In the genomic region with DNA sequence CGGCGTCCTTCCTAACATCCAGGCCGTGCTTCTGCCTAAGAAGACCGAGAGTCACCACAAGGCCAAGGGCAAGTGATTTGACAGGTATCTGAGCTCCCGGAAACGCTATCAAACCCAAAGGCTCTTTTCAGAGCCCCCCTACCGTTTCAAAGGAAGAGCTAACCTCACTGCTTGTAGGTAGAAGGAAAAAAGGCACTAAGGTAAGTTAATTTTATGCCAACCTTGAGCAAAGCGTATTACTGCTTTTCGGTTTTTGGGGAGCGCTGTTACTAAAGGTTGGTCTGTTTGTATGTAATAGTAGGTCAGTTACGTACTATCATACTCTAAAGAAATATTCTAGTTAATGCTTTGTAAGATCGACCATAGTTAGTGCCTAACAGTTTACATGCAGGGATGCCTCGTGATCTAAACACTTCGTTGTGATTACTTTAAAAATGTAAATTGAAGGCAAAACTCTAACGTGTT, we compare ENCODE assay signal across 8 cellular contexts. TPM values are rescaled to one million over a fixed set of nuclear protein-coding genes. Genes with fewer than 3 reads are reported as not detected.
DNase-seq lines count a peak whose midpoint lies in the region; ATAC-seq and TF ChIP-seq lines count a peak whose summit lies in the region.

No MANE protein-coding gene starts in this region.

- H3K9ac ChIP-seq in OCI-LY1 (ENCODE audit: low read length), result peak overlapping the region; percentile 100

- peaks cover 5% of the 10 kb centered on the region for H3K27me3 Mint-ChIP-seq in activated CD4-positive, alpha-beta T cell treated with anti-CD3 and anti-CD28 coated beads, Interleukin-2, amount 10 ng/mL, durations not matched to agents 24 days and 14 days

- peak overlapping the region; percentile 96 for H3K4me3 Mint-ChIP-seq in activated CD4-positive, alpha-beta T cell treated with anti-CD3 and anti-CD28 coated beads, Interleukin-2, amount 10 ng/mL, durations not matched to agents 24 days and 14 days

- no peak for DNase-seq in activated CD4-positive, alpha-beta T cell treated with anti-CD3 and anti-CD28 coated beads, Interleukin-2, amount 10 ng/mL, durations not matched to agents 24 days and 14 days
- DNase-seq in activated CD4-positive, alpha-beta T cell treated with anti-CD3 and anti-CD28 coated beads for 4 hours, result no peak
- DNase-seq in coronary artery (ENCODE audit: low spot score), result no peak
- DNase-seq in mucosa of descending colon, result no peak
- DNase-seq in occipital lobe (lab: John Stamatoyannopoulos, UW), result no peak
- DNase-seq in middle frontal gyrus (ENCODE audit: extremely low spot score, low spot score), result no peak
- no peak for DNase-seq in COR-L47 (lab: John Stamatoyannopoulos, UW)

- no peaks in the 10 kb centered on the region for H3K9me2 ChIP-seq in OCI-LY1 (ENCODE audit: low read depth, low read length)

- intact Hi-C loops in activated CD4-positive, alpha-beta T cell treated with anti-CD3 and anti-CD28 coated beads, Interleukin-2, amount 10 ng/mL, durations not matched to agents 24 days and 14 days (cut with micrococcal nuclease), result loop anchor here (1.0 to 10.0 kb wide), 9 partner anchors 33 to 1768 kb away; a partner anchor contains a TSS
- intact Hi-C loops in mucosa of descending colon (cut with DNase I, micrococcal nuclease), result loop anchor here (2.0 to 5.0 kb wide), 2 partner anchors 32 to 33 kb away; a partner anchor contains a TSS

- no peak overlapping the region for H2AFZ ChIP-seq in OCI-LY1 (ENCODE audit: low read length)

- ATAC-seq in mucosa of descending colon, result peak; percentile 5

- no peaks in the 10 kb centered on the region; the same call in 1 of the 2 replicates for H3K79me2 ChIP-seq in OCI-LY1 (ENCODE audit: insufficient read depth, low read length)

- no peaks in the 10 kb centered on the region for H3K27me3 ChIP-seq in OCI-LY1 (ENCODE audit: insufficient read depth, low read length)

- peaks cover 51% of the 10 kb centered on the region for H3K4me1 Mint-ChIP-seq in activated CD4-positive, alpha-beta T cell treated with anti-CD3 and anti-CD28 coated beads, Interleukin-2, amount 10 ng/mL, durations not matched to agents 24 days and 14 days

- H3K4me3 ChIP-seq in OCI-LY1 (ENCODE audit: low read depth, low read length, poor library complexity, severe bottlenecking) (peak overlapping the region; percentile 81), coronary artery (peak overlapping the region; percentile 85), mucosa of descending colon (peak overlapping the region; percentile 79)

- TF ChIP-seq CTCF in OCI-LY1 (IDR thresholded peaks at IDR 0.05; ENCODE audit: low read length) (0 out of 2 replicates have a peak, but pooled peaks have one; percentile 7), coronary artery (IDR thresholded peaks at IDR 0.05) (no peak), mucosa of descending colon (IDR thresholded peaks at IDR 0.05) (no peak)

- no peaks in the 10 kb centered on the region for H3K9me3 ChIP-seq in OCI-LY1 (ENCODE audit: low read length)
- H3K9me3 ChIP-seq in mucosa of descending colon, result no peaks in the 10 kb centered on the region

- H3K9me3 Mint-ChIP-seq in activated CD4-positive, alpha-beta T cell treated with anti-CD3 and anti-CD28 coated beads, Interleukin-2, amount 10 ng/mL, durations not matched to agents 24 days and 14 days, result no peaks in the 10 kb centered on the region

- H3K4me1 ChIP-seq in OCI-LY1 (ENCODE audit: insufficient read depth, low read length, severe bottlenecking) (peaks cover 41% of the 10 kb centered on the region), mucosa of descending colon (ENCODE audit: low read depth) (peaks cover 19% of the 10 kb centered on the region)

- peak overlapping the region; percentile 82 for H3K4me2 ChIP-seq in OCI-LY1 (ENCODE audit: low read length)

- no peaks in the 10 kb centered on the region for H3F3A ChIP-seq in OCI-LY1 (ENCODE audit: insufficient read depth, low read length)

- peaks cover 36% of the 10 kb centered on the region for H3K36me3 Mint-ChIP-seq in activated CD4-positive, alpha-beta T cell treated with anti-CD3 and anti-CD28 coated beads, Interleukin-2, amount 10 ng/mL, durations not matched to agents 24 days and 14 days (ENCODE audit: low read depth)

- H4K20me1 ChIP-seq in OCI-LY1 (ENCODE audit: insufficient read depth, low read length), result no peaks in the 10 kb centered on the region

- peak overlapping the region; percentile 99 for H3K27ac Mint-ChIP-seq in activated CD4-positive, alpha-beta T cell treated with anti-CD3 and anti-CD28 coated beads, Interleukin-2, amount 10 ng/mL, durations not matched to agents 24 days and 14 days

- peaks cover 14% of the 10 kb centered on the region for H3K36me3 ChIP-seq in OCI-LY1 (ENCODE audit: insufficient read depth, low read length)
- peaks cover 7% of the 10 kb centered on the region for H3K36me3 ChIP-seq in mucosa of descending colon (ENCODE audit: low read depth)

- H3K27ac ChIP-seq in OCI-LY1 (ENCODE audit: low read depth, low read length, poor library complexity, severe bottlenecking), result peak overlapping the region; percentile 99
- peak overlapping the region; percentile 92 to 98 for H3K27ac ChIP-seq in coronary artery

RNA-seq across cellular contexts. Expression of a gene that starts 37.4 kb away (rescaled TPM):
- total RNA-seq in activated CD4-positive, alpha-beta T cell treated with anti-CD3 and anti-CD28 coated beads, Interleukin-2, amount 10 ng/mL, durations not matched to agents 24 days and 14 days, result 0.12 and 0.50 TPM in 2 replicates
- total RNA-seq in mucosa of descending colon, result 10 to 100 TPM in 2 of 3 donors, 1 to 10 TPM in 1; 8.9 to 12.0 (median 11.1) TPM
- total RNA-seq in occipital lobe, result 1.1 TPM
